ENCODE assay signal across 8 cellular contexts in genomic region chr17:17823433-17824118, GRCh38. TPM values are rescaled to one million over a fixed set of nuclear protein-coding genes. Genes with fewer than 3 reads are reported as not detected.
DNase-seq lines count a peak whose midpoint lies in the region; ATAC-seq and TF ChIP-seq lines count a peak whose summit lies in the region.

No MANE protein-coding gene starts in this region.

- H2BK15ac ChIP-seq in mesenchymal stem cell (ENCODE audit: low read depth, poor library complexity, severe bottlenecking) = peak overlapping the region; percentile 15

- peak overlapping the region; percentile 45 to 94 for H3K4me3 ChIP-seq in mesenchymal stem cell (ENCODE audit: insufficient read depth in 1 of 2, low read depth in 1 of 2, low read length in 2 of 2)

- H3K4me2 ChIP-seq in mesenchymal stem cell (ENCODE audit: low read length, poor library complexity, severe bottlenecking) = peak overlapping the region; percentile 93

- peaks cover 57% of the 10 kb centered on the region for H3K36me3 Mint-ChIP-seq in activated CD8-positive, alpha-beta T cell treated with anti-CD3 and anti-CD28 coated beads for 36 hours (ENCODE audit: low read depth)

- peak overlapping the region; percentile 75 for H3K4me3 Mint-ChIP-seq in activated CD8-positive, alpha-beta T cell treated with anti-CD3 and anti-CD28 coated beads for 36 hours

- peak; percentile 93 for DNase-seq in CD1c-positive myeloid dendritic cell (ENCODE audit: extremely low spot score)
- peak; percentile 98 for DNase-seq in GM19240 (ENCODE audit: insufficient read length, low spot score)
- DNase-seq in NCI-H774 (lab: John Stamatoyannopoulos, UW) = peak; percentile 77
- peak; percentile 86 for DNase-seq in activated CD8-positive, alpha-beta T cell treated with anti-CD3 and anti-CD28 coated beads for 36 hours
- DNase-seq in effector CD8-positive, alpha-beta T cell (lab: John Stamatoyannopoulos, UW) = peak; percentile 79
- DNase-seq in mesenchymal stem cell = peak; percentile 84
- DNase-seq in stimulated activated CD8-positive, alpha-beta memory T cell treated with anti-CD3 and anti-CD28 coated beads, Interleukin-12 subunit alpha, Interleukin-12 subunit beta, amount 100 ng/mL, for 24 hours (ENCODE audit: extremely low read depth) = peak; percentile 38

- H3K27me3 Mint-ChIP-seq in activated CD8-positive, alpha-beta T cell treated with anti-CD3 and anti-CD28 coated beads for 36 hours = no peaks in the 10 kb centered on the region

- peak overlapping the region; percentile 93 for H4K8ac ChIP-seq in mesenchymal stem cell (ENCODE audit: low read length)

- H4K91ac ChIP-seq in mesenchymal stem cell (ENCODE audit: low read length) = peak overlapping the region; percentile 98

- peak overlapping the region; percentile 71 to 99 for H2BK12ac ChIP-seq in mesenchymal stem cell (ENCODE audit: low read length in 2 of 2)

- H3K18ac ChIP-seq in mesenchymal stem cell (ENCODE audit: low read depth in 1 of 2, low read length in 2 of 2) = peak overlapping the region; percentile 91 to 93

- peak overlapping the region; percentile 94 for H2AK5ac ChIP-seq in mesenchymal stem cell (ENCODE audit: low read length, severe bottlenecking)

- peaks cover 57% of the 10 kb centered on the region for H3K4me1 ChIP-seq in mesenchymal stem cell (ENCODE audit: control insufficient read depth, insufficient read depth, low read depth, low read length)

- peak; percentile 60 for ATAC-seq in HG03457 (IDR thresholded peaks at IDR 0.05; ENCODE audit: unreplicated experiment)
- ATAC-seq in activated CD8-positive, alpha-beta T cell treated with anti-CD3 and anti-CD28 coated beads for 36 hours = peak; percentile 77

- POLR2A ChIA-PET in activated CD8-positive, alpha-beta T cell treated with anti-CD3 and anti-CD28 coated beads for 36 hours (lab: Charles Lee) = interaction anchor here (1.7 to 22.2 kb wide), 4 partner anchors 8 to 26 kb away, joined by 7 to 617 read pairs (median 140); partner anchors contain the start of gene SREBF1

- H3K27ac ChIP-seq in mesenchymal stem cell (ENCODE audit: low read length, poor library complexity, severe bottlenecking) = peak overlapping the region; percentile 50

- no peak for TF ChIP-seq CTCF in activated CD8-positive, alpha-beta T cell treated with anti-CD3 and anti-CD28 coated beads for 36 hours (IDR thresholded peaks at IDR 0.05)

- peak overlapping the region; percentile 75 for H2BK120ac ChIP-seq in mesenchymal stem cell (ENCODE audit: low read depth, low read length)

- H3K27me3 ChIP-seq in mesenchymal stem cell (ENCODE audit: control insufficient read depth in 1 of 2, insufficient read depth in 1 of 2, low read length in 2 of 2) = no peaks in the 10 kb centered on the region

- CTCF ChIA-PET in activated CD8-positive, alpha-beta T cell treated with anti-CD3 and anti-CD28 coated beads for 36 hours (lab: Charles Lee) = no interaction called here

- H3K36me3 ChIP-seq in mesenchymal stem cell (ENCODE audit: control insufficient read depth in 1 of 2, insufficient read depth in 2 of 2, low read depth in 1 of 2, low read length in 2 of 2) = peaks cover 32 to 36% of the 10 kb centered on the region in 2 experiments

- no peak overlapping the region for H2AFZ ChIP-seq in mesenchymal stem cell (ENCODE audit: low read depth, low read length)

- H3K9me3 ChIP-seq in mesenchymal stem cell (ENCODE audit: control insufficient read depth, low read length) = no peaks in the 10 kb centered on the region

- no peak overlapping the region for H3K23ac ChIP-seq in mesenchymal stem cell (ENCODE audit: low read length in 2 of 2)

- H3K9me3 Mint-ChIP-seq in activated CD8-positive, alpha-beta T cell treated with anti-CD3 and anti-CD28 coated beads for 36 hours = no peaks in the 10 kb centered on the region

- 3% methylated on average over 37 of the region's 69 CpGs for WGBS in mesenchymal stem cell

- H3K9ac ChIP-seq in mesenchymal stem cell (ENCODE audit: low read length) = peak overlapping the region; percentile 89

- no peak overlapping the region for H2BK5ac ChIP-seq in mesenchymal stem cell (ENCODE audit: low read depth, low read length, poor library complexity, severe bottlenecking)

- H3K27ac Mint-ChIP-seq in activated CD8-positive, alpha-beta T cell treated with anti-CD3 and anti-CD28 coated beads for 36 hours = peak overlapping the region; percentile 97

- no peak overlapping the region for H3K14ac ChIP-seq in mesenchymal stem cell (ENCODE audit: low read length in 2 of 2)

- peak overlapping the region; percentile 98 to 99 for H3K4ac ChIP-seq in mesenchymal stem cell (ENCODE audit: low read depth in 1 of 2, low read length in 2 of 2)

- peaks cover 57% of the 10 kb centered on the region for H3K79me1 ChIP-seq in mesenchymal stem cell (replicated peaks; ENCODE audit: low read length, poor library complexity, severe bottlenecking)

- H3K4me1 Mint-ChIP-seq in activated CD8-positive, alpha-beta T cell treated with anti-CD3 and anti-CD28 coated beads for 36 hours (ENCODE audit: low read depth) = peaks cover 95% of the 10 kb centered on the region

- intact Hi-C loops in activated CD8-positive, alpha-beta T cell treated with anti-CD3 and anti-CD28 coated beads for 36 hours (cut with micrococcal nuclease) = no loop called here

RNA-seq across cellular contexts. Expression of gene SREBF1, which starts 13.2 kb away (rescaled TPM):
- total RNA-seq in activated CD8-positive, alpha-beta T cell treated with anti-CD3 and anti-CD28 coated beads for 36 hours = 100 to 1,000 TPM; 103 to 116 TPM
- polyA plus RNA-seq in mesenchymal stem cell (2013, experiment 1 of 2) = 89.9 TPM
- 89.1 TPM for polyA plus RNA-seq in mesenchymal stem cell (2013, experiment 2 of 2)

Comparison
In these comparisons a context has a peak if more than half of its experiments do, and no peak if none do; other contexts are left out.
1. Peak in every context shown above with its lines: DNase-seq, ATAC-seq, H3K4me3 ChIP-seq and H3K27ac ChIP-seq.
2. DNase-seq: peak in every context shown above with its lines; median percentile 98 in GM19240; 93 in CD1c-positive myeloid dendritic cell; 86 in activated CD8-positive, alpha-beta T cell treated with anti-CD3 and anti-CD28 coated beads for 36 hours; 84 in mesenchymal stem cell; 79 in effector CD8-positive, alpha-beta T cell; 77 in NCI-H774; 38 in stimulated activated CD8-positive, alpha-beta memory T cell treated with anti-CD3 and anti-CD28 coated beads, Interleukin-12 subunit alpha, Interleukin-12 subunit beta, amount 100 ng/mL, for 24 hours.